8 cellular contexts compared by ENCODE assay signal in genomic region chr5:138033275-138033808, GRCh38. TPM values are rescaled to one million over a fixed set of nuclear protein-coding genes. Genes with fewer than 3 reads are reported as not detected.
DNase-seq lines count a peak whose midpoint lies in the region; ATAC-seq and TF ChIP-seq lines count a peak whose summit lies in the region.

No MANE protein-coding gene starts in this region.

- no peaks in the 10 kb centered on the region for H3K9me3 Mint-ChIP-seq in activated CD4-positive, alpha-beta memory T cell treated with anti-CD3 and anti-CD28 coated beads for 36 hours

- H3K27ac Mint-ChIP-seq in activated CD4-positive, alpha-beta memory T cell treated with anti-CD3 and anti-CD28 coated beads for 36 hours = peak overlapping the region; percentile 92

- peaks cover 55% of the 10 kb centered on the region for H3K4me1 Mint-ChIP-seq in activated CD4-positive, alpha-beta memory T cell treated with anti-CD3 and anti-CD28 coated beads for 36 hours (ENCODE audit: low read depth)

- peak overlapping the region; percentile 97 for H3K4me3 Mint-ChIP-seq in activated CD4-positive, alpha-beta memory T cell treated with anti-CD3 and anti-CD28 coated beads for 36 hours

- H3K9ac ChIP-seq in HUES64 (ENCODE audit: low read depth, low read length) = peak overlapping the region; percentile 87

- WGBS in HUES64 = 2% methylated on average over 20 of the region's 20 CpGs

- H3K27ac ChIP-seq in HUES64 (ENCODE audit: low read depth, low read length) (peak overlapping the region; percentile 100), cardiac muscle cell (peak overlapping the region; percentile 100)

- H3K4me1 ChIP-seq in HUES64 (ENCODE audit: insufficient read depth, low read length) = no peaks in the 10 kb centered on the region; the same call in 1 of the 2 replicates
- H3K4me1 ChIP-seq in cardiac muscle cell (ENCODE audit: low read depth) = peaks cover 12% of the 10 kb centered on the region

- DNase-seq in EH (ENCODE audit: low read depth) (peak; percentile 18), cardiac muscle cell (ENCODE audit: low read depth in 1 of 2, low spot score in 1 of 2) (no peak), putamen (ENCODE audit: low spot score) (peak; percentile 34), activated gamma-delta T cell (lab: John Stamatoyannopoulos, UW) (no peak), iPS-NIHi11 (ENCODE audit: low spot score) (no peak)
- DNase-seq in activated CD4-positive, alpha-beta memory T cell treated with anti-CD3 and anti-CD28 coated beads for 36 hours = no peak

- no peaks in the 10 kb centered on the region for H3K36me3 Mint-ChIP-seq in activated CD4-positive, alpha-beta memory T cell treated with anti-CD3 and anti-CD28 coated beads for 36 hours

- CTCF ChIA-PET in activated CD4-positive, alpha-beta memory T cell treated with anti-CD3 and anti-CD28 coated beads for 36 hours (lab: Charles Lee) = interaction anchor here (0.6 to 9.0 kb wide), 9 partner anchors 33 to 404 kb away, joined by 3 to 205 read pairs (median 3); partner anchors contain the start of genes BRD8, KDM3B and KIF20A

- H3K27me3 ChIP-seq in HUES64 (ENCODE audit: insufficient read depth, low read length) = no peaks in the 10 kb centered on the region
- no peaks in the 10 kb centered on the region for H3K27me3 ChIP-seq in cardiac muscle cell

- intact Hi-C loops in activated CD4-positive, alpha-beta memory T cell treated with anti-CD3 and anti-CD28 coated beads for 36 hours (cut with micrococcal nuclease) = loop anchor here (1.0 to 10.0 kb wide), 6 partner anchors 36 to 321 kb away; partner anchors contain the start of genes BRD8, HNRNPA0, KDM3B and KIF20A

- H3K4me3 ChIP-seq in HUES64 (ENCODE audit: low read length) (peak overlapping the region; percentile 80), cardiac muscle cell (peak overlapping the region; percentile 97)

- POLR2A ChIA-PET in activated CD4-positive, alpha-beta memory T cell treated with anti-CD3 and anti-CD28 coated beads for 36 hours (lab: Charles Lee) = interaction anchor here (1.0 kb wide), 1 partner anchor 35 kb away, joined by 5 read pairs; no protein-coding TSS in a partner anchor

- H3K36me3 ChIP-seq in HUES64 (ENCODE audit: insufficient read depth, low read length) = no peaks in the 10 kb centered on the region
- no peaks in the 10 kb centered on the region for H3K36me3 ChIP-seq in cardiac muscle cell

- H3K9me3 ChIP-seq in HUES64 (ENCODE audit: insufficient read depth, low read depth, low read length) (no peaks in the 10 kb centered on the region), cardiac muscle cell (ENCODE audit: low read depth) (no peaks in the 10 kb centered on the region)

- ATAC-seq in GM21390 (IDR thresholded peaks at IDR 0.05; ENCODE audit: unreplicated experiment) = peak; percentile 16

- no peak for TF ChIP-seq CTCF in cardiac muscle cell (IDR thresholded peaks at IDR 0.05; ENCODE audit: low read depth, low read length)

- H3K27me3 Mint-ChIP-seq in activated CD4-positive, alpha-beta memory T cell treated with anti-CD3 and anti-CD28 coated beads for 36 hours = no peaks in the 10 kb centered on the region

RNA-seq across cellular contexts. Expression of gene FAM13B, which starts 0.5 kb away (rescaled TPM):
- polyA plus RNA-seq in HUES64 (2013, experiment 1 of 2) = 16.0 TPM
- polyA plus RNA-seq in HUES64 (2013, experiment 2 of 2) = 13.1 TPM
- total RNA-seq in activated CD4-positive, alpha-beta memory T cell treated with anti-CD3 and anti-CD28 coated beads for 36 hours = 10 to 100 TPM; 11.5 to 13.8 TPM
- 9.4 and 15.3 TPM in 2 replicates for total RNA-seq in cardiac muscle cell
- 10.7 and 15.8 TPM in 2 replicates for polyA plus RNA-seq in cardiac muscle cell

RNA-seq across cellular contexts. Expression of gene WNT8A, which starts 50.5 kb away (rescaled TPM):
- polyA plus RNA-seq in HUES64 (2013, experiment 1 of 2) = 5.3 TPM
- 5.0 TPM for polyA plus RNA-seq in HUES64 (2013, experiment 2 of 2)
- not detected for total RNA-seq in activated CD4-positive, alpha-beta memory T cell treated with anti-CD3 and anti-CD28 coated beads for 36 hours
- not detected in 2 replicates for total RNA-seq in cardiac muscle cell
- polyA plus RNA-seq in cardiac muscle cell = not detected in 2 replicates

Comparison
In these comparisons a context has a peak if more than half of its experiments do, and no peak if none do; other contexts are left out.
1. DNase-seq: peak in EH (single experiment) and putamen (single experiment); none in activated CD4-positive, alpha-beta memory T cell treated with anti-CD3 and anti-CD28 coated beads for 36 hours (single experiment), cardiac muscle cell (0 of 2), activated gamma-delta T cell (single experiment) and iPS-NIHi11 (single experiment).